Comparison of ENCODE assay signal across 8 cellular contexts in the genomic region with DNA sequence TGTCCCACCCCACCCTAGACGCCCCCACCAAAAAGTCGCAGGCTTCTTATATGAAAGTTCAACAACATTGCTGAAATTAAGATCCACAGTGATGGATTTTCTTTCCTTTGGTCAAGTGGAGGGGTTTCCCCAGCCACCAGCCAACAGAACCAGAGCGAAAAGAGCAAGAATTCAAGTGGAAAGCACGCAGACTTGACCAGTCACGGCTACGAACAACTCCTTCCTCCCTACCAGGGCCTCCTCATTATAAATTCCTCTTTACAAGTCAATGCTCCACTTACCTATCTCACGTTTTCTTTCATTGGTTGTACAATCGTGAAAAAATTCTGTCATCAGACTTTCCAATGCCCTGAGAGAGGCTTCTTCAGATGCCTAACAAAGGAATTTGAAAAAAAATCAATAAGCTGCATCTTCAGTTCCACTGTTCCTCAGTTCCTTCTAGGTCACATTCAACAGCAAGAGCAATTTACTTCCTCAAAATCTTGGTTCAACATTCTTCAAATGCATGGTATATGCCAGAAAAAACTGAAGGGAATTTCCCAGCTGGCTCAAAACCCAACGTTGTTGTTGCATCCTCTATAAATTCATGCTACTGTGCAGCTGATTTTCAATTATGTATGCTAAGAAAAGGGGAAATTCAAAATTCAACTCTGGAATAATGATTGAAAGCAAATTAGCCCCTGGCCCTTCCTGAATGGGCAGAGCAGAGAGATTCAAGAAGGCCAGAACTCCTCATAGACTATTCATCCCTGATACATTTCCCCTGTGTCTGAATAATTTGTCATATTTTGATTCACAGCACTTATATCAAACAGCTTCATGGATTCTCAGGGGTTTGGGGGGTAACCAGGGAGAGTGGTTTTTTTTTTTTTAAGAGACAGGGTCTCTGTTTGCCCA. TPM values are rescaled to one million over a fixed set of nuclear protein-coding genes. Genes with fewer than 3 reads are reported as not detected.
A peak's percentile ranks its signal among the peaks of the same experiment; 100 is the strongest.
DNase-seq lines count a peak whose midpoint lies in the region; ATAC-seq, FAIRE-seq and TF ChIP-seq lines count a peak whose summit lies in the region.

No MANE protein-coding gene starts in this region.

- BruUV-seq in Calu3 (replicated peaks; lab: Mats Ljungman, UMichigan) (no TSS peak), GM12878 (replicated peaks; lab: Mats Ljungman, UMichigan) (no TSS peak)

- peak; percentile 57 for FAIRE-seq in GM12878 (lab: Jason Lieb, UNC)

- CTCF ChIA-PET in Calu3 (lab: Charles Lee), result no interaction called here
- CTCF ChIA-PET in GM12878 (lab: Yijun Ruan, JAX), result interaction anchor here (0.8 to 2.0 kb wide), 5 partner anchors 12 to 29 kb away, joined by 3 to 8 read pairs (median 5); no protein-coding TSS in a partner anchor

- ATAC-seq in GM12878 (peak; percentile 72), natural killer cell (peak; percentile 29 to 48 (median 42)), HG02870 (IDR thresholded peaks at IDR 0.05; ENCODE audit: unreplicated experiment) (no peak)

- peaks cover 4 to 9% of the 10 kb centered on the region in 2 experiments; a peak in 3 of 4 replicates for H3K36me3 ChIP-seq in GM12878 (ENCODE audit: control insufficient read depth in 2 of 2, insufficient read depth in 2 of 2, low read length in 1 of 2)
- H3K36me3 ChIP-seq in esophagus squamous epithelium, result peaks cover 0 to 36% (median 7%) of the 10 kb centered on the region in 3 donors

- in situ Hi-C loops in GM12878 (cut with MboI), result no loop called here

- peaks cover 33% of the 10 kb centered on the region for H3K4me1 ChIP-seq in GM12878 (ENCODE audit: control insufficient read depth, insufficient read depth, low read length)
- H3K4me1 ChIP-seq in esophagus squamous epithelium, result peaks cover 11 to 34% (median 19%) of the 10 kb centered on the region in 3 donors

- 0 out of 4 replicates have a peak, but pooled peaks of 1 of the 2 experiments have one; percentile 18 for TF ChIP-seq EP300 in GM12878 (IDR thresholded peaks at IDR 0.05; ENCODE audit: borderline replicate concordance in 1 of 2, control insufficient read depth in 1 of 2, low read depth in 2 of 2, low read length in 2 of 2)

- H3K9me3 Mint-ChIP-seq in Calu3 (ENCODE audit: low read depth, unreplicated experiment) (no peaks in the 10 kb centered on the region), natural killer cell (no peaks in the 10 kb centered on the region)

- peaks cover 44% of the 10 kb centered on the region for H3K4me1 Mint-ChIP-seq in Calu3 (ENCODE audit: low read depth, unreplicated experiment)
- peaks cover 53 to 54% of the 10 kb centered on the region in 2 donors for H3K4me1 Mint-ChIP-seq in natural killer cell

- POLR2A ChIA-PET in GM12878 (lab: Charles Lee), result interaction anchor here (1.0 to 3.2 kb wide), 7 partner anchors 8 to 630 kb away, joined by 3 to 20 read pairs (median 14); no protein-coding TSS in a partner anchor

- TF ChIP-seq POLR2A in GM12878 (IDR thresholded peaks at IDR 0.05; ENCODE audit: low read depth, low read length) (no peak), esophagus squamous epithelium (IDR thresholded peaks at IDR 0.05) (no peak)

- peaks cover 93% of the 10 kb centered on the region for H3K79me2 ChIP-seq in GM12878 (ENCODE audit: control insufficient read depth, insufficient read depth, low read length)

- peak overlapping the region; percentile 80 for H3K4me2 ChIP-seq in GM12878 (ENCODE audit: control insufficient read depth, insufficient read depth)

- H4K20me1 ChIP-seq in GM12878 (ENCODE audit: control insufficient read depth, insufficient read depth), result no peaks in the 10 kb centered on the region

- H3K27me3 ChIP-seq in GM12878 (replicated peaks in 1 of 2; ENCODE audit: control insufficient read depth in 2 of 2, insufficient read depth in 2 of 2, low read length in 1 of 2) (no peaks in the 10 kb centered on the region), esophagus squamous epithelium (no peaks in the 10 kb centered on the region)

- SMC1A ChIA-PET in GM12878 (lab: Charles Lee; ENCODE audit: uncharacterized antibody, unreplicated experiment), result interaction anchor here (0.6 to 15.4 kb wide), 14 partner anchors 9 to 119 kb away, joined by 3 to 272 read pairs (median 5); a partner anchor contains a TSS

- no peak overlapping the region for H2AFZ ChIP-seq in GM12878 (ENCODE audit: control insufficient read depth, low read depth, low read length)

- H3K9ac ChIP-seq in GM12878 (ENCODE audit: control insufficient read depth, insufficient read depth, low read length), result peak overlapping the region; percentile 52

- TF ChIP-seq RAD21 in GM12878 (IDR thresholded peaks at IDR 0.05; ENCODE audit: insufficient read depth, low read depth, low read length), result no peak

- peak overlapping the region; percentile 89 for H3K27ac ChIP-seq in GM12878 (ENCODE audit: control insufficient read depth, insufficient read depth)
- H3K27ac ChIP-seq in esophagus squamous epithelium, result peak overlapping the region in 2 of 4 donors; percentile 9 to 10

- peak overlapping the region; percentile 57; the same call in 1 of the 2 replicates for H3K4me3 ChIP-seq in GM12878
- H3K4me3 ChIP-seq in esophagus squamous epithelium, result no peak overlapping the region

- H3K36me3 Mint-ChIP-seq in Calu3 (ENCODE audit: insufficient read depth, unreplicated experiment) (peaks cover 46% of the 10 kb centered on the region), natural killer cell (no peaks in the 10 kb centered on the region)

- H3K27ac Mint-ChIP-seq in Calu3 (ENCODE audit: unreplicated experiment) (peak overlapping the region; percentile 23), natural killer cell (peak overlapping the region; percentile 50 to 65)

- H3K9me3 ChIP-seq in GM12878 (replicated peaks; ENCODE audit: control insufficient read depth, insufficient read depth, low read length) (no peaks in the 10 kb centered on the region; the same call in 2 of the 3 replicates), esophagus squamous epithelium (no peaks in the 10 kb centered on the region)

- intact Hi-C loops in Calu3 (cut with micrococcal nuclease; ENCODE audit: unreplicated experiment), result no loop called here
- intact Hi-C loops in GM12878 (cut with micrococcal nuclease; ENCODE audit: unreplicated experiment), result no loop called here
- intact Hi-C loops in natural killer cell (cut with micrococcal nuclease), result no loop called here
- intact Hi-C loops in esophagus squamous epithelium (cut with DNase I), result no loop called here

- RAD21 ChIA-PET in GM12878 (lab: Charles Lee; ENCODE audit: unreplicated experiment), result interaction anchor here (0.9 to 4.6 kb wide), 9 partner anchors 8 to 44 kb away, joined by 3 to 31 read pairs (median 6); no protein-coding TSS in a partner anchor

- 9% methylated on average over 9 of the region's 9 CpGs for WGBS in GM12878 (ENCODE audit: insufficient coverage, insufficient replicate concordance, low lambda C conversion rate, missing lambda C conversion rate)
- 55 to 64% methylated on average over 7 to 8 of the region's 9 CpGs for WGBS in esophagus squamous epithelium, 2 donors

- DNase-seq in Calu3 (no peak), MV-4-11 (lab: John Stamatoyannopoulos, UW) (peak; percentile 81), GM12878 (ENCODE audit: low read depth, low spot score) (no peak), natural killer cell (no peak), esophagus squamous epithelium (lab: John Stamatoyannopoulos, UW) (no peak)
- no peak for DNase-seq in central memory CD4-positive, alpha-beta T cell
- DNase-seq in stimulated activated CD4-positive, alpha-beta T cell treated with anti-CD3 and anti-CD28 coated beads, Interleukin-12 subunit alpha, Interleukin-12 subunit beta, amount 100 ng/mL, for 4 hours, result no peak

- TF ChIP-seq CTCF in Calu3 (IDR thresholded peaks at IDR 0.05; ENCODE audit: unreplicated experiment) (no peak), GM12878 (IDR thresholded peaks at IDR 0.05 in 2 of 3, conservative IDR thresholded peaks at IDR 0.05 in 1 of 3; ENCODE audit: control insufficient read depth in 2 of 3, extremely low read depth in 1 of 3, insufficient read depth in 1 of 3, low read depth in 3 of 3, low read length in 3 of 3) (no peak), natural killer cell (IDR thresholded peaks at IDR 0.05) (no peak), esophagus squamous epithelium (IDR thresholded peaks at IDR 0.05) (no peak)

- H3K4me3 Mint-ChIP-seq in Calu3 (ENCODE audit: low read depth, unreplicated experiment) (no peak overlapping the region), natural killer cell (no peak overlapping the region)

- H3K27me3 Mint-ChIP-seq in Calu3 (ENCODE audit: unreplicated experiment), result no peaks in the 10 kb centered on the region
- H3K27me3 Mint-ChIP-seq in natural killer cell (ENCODE audit: low read depth in 2 of 2), result no peaks in the 10 kb centered on the region

RNA-seq across cellular contexts. Expression of a gene that starts 30.9 kb away (rescaled TPM):
- 149 and 153 TPM in 2 replicates for total RNA-seq in Calu3 (2022)
- 640 and 681 TPM in 2 replicates for total RNA-seq in GM12878 (2013; cell fraction: nucleolus; rRNA removed)
- total RNA-seq in GM12878 (2014; rRNA removed), result 117 and 134 TPM in 2 replicates
- 79.2 and 86.3 TPM in 2 replicates for total RNA-seq in GM12878 (2014; rRNA removed; fragmentation: Illumina TruSeq; extraction: Trizol)
- total RNA-seq in GM12878 (2021), result 178 and 180 TPM in 2 replicates
- 101 TPM for polyA plus RNA-seq in GM12878 (2011; ENCODE audit: low read depth)
- 233 and 246 TPM in 2 replicates for polyA plus RNA-seq in GM12878 (2011; rRNA removed)
- polyA plus RNA-seq in GM12878 (2011; cell fraction: cytosol; rRNA removed), result 320 and 350 TPM in 2 replicates
- 448 and 489 TPM in 2 replicates for polyA plus RNA-seq in GM12878 (2011; cell fraction: nucleus; rRNA removed)
- polyA plus RNA-seq in GM12878 (2012), result 110 and 124 TPM in 2 replicates
- polyA plus RNA-seq in GM12878 (2014; fragmentation: Illumina TruSeq; extraction: Trizol), result 136 and 149 TPM in 2 replicates
- polyA plus RNA-seq in GM12878 (2014; fragmentation: Nextera tagmentation; extraction: Ambion mirVana), result 10 to 100 TPM in 1 of 2 experiments, 1 to 10 TPM in 1; 9.9 to 26.8 TPM
- 143 and 152 TPM in 2 replicates for polyA plus RNA-seq in GM12878 (2014; rRNA removed)
- polyA plus RNA-seq in GM12878 (2016; fragmentation: Nextera tagmentation; extraction: Ambion mirVana), result 10 to 100 TPM; 55.0 to 55.2 TPM
- 462 and 470 TPM in 2 replicates for polyA minus RNA-seq in GM12878 (2011; rRNA and poly(A)+ RNA removed)
- 122 and 141 TPM in 2 replicates for polyA minus RNA-seq in GM12878 (2011; cell fraction: cytosol; rRNA and poly(A)+ RNA removed)
- polyA minus RNA-seq in GM12878 (2011; cell fraction: nucleus; rRNA and poly(A)+ RNA removed), result 280 and 319 TPM in 2 replicates
- total RNA-seq in natural killer cell, result 100 to 1,000 TPM; 233 to 321 (median 240) TPM
- total RNA-seq in esophagus squamous epithelium, result 10 to 100 TPM; 69.0 to 90.8 (median 76.0) TPM
